In the genomic region with DNA sequence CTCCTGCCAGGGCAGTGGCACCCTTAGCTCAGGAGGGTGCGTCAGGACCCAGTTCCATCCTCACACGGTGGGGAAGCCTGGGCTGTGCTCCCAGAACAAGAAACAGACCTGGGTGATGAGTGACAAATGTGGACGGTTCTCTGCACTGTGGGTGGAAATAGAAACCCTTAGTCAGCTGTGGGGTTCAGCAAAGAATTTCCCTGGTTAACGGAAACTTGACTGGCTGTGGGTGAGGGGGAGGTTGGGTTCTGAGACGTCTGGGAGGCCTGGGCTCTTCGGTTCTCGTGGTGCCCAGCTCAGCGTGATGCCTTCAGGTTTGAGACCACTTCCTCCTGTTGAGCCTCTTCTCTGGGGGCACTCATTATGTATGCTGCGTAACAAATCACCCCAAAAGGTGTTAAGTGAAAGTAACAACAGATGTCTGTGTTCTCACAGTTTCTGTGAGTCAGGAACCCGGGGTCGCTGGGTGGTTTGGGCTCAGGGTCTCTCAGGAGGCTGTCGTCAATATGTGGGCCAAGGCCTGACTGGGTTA, we compare ENCODE assay signal across 8 cellular contexts. TPM values are rescaled to one million over a fixed set of nuclear protein-coding genes. Genes with fewer than 3 reads are reported as not detected.
DNase-seq lines count a peak whose midpoint lies in the region; ATAC-seq and TF ChIP-seq lines count a peak whose summit lies in the region.

No MANE protein-coding gene starts in this region.

- no peaks in the 10 kb centered on the region for H3K27me3 Mint-ChIP-seq in activated CD4-positive, alpha-beta memory T cell treated with anti-CD3 and anti-CD28 coated beads, Interleukin-2, amount 10 ng/mL, durations not matched to agents 7 days and 5 days
- no peaks in the 10 kb centered on the region for H3K27me3 Mint-ChIP-seq in memory B cell

- POLR2A ChIA-PET in activated CD4-positive, alpha-beta memory T cell treated with anti-CD3 and anti-CD28 coated beads, Interleukin-2, amount 10 ng/mL, durations not matched to agents 7 days and 5 days (lab: Charles Lee): interaction anchor here (0.9 to 7.3 kb wide), 12 partner anchors 10 to 427 kb away, joined by 3 to 125 read pairs (median 7); a partner anchor contains a TSS

- H3K27ac Mint-ChIP-seq in activated CD4-positive, alpha-beta memory T cell treated with anti-CD3 and anti-CD28 coated beads, Interleukin-2, amount 10 ng/mL, durations not matched to agents 7 days and 5 days: peak overlapping the region; percentile 96
- peak overlapping the region; percentile 99 for H3K27ac Mint-ChIP-seq in memory B cell

- peaks cover 91% of the 10 kb centered on the region for H3K4me1 Mint-ChIP-seq in activated CD4-positive, alpha-beta memory T cell treated with anti-CD3 and anti-CD28 coated beads, Interleukin-2, amount 10 ng/mL, durations not matched to agents 7 days and 5 days
- H3K4me1 Mint-ChIP-seq in memory B cell: peaks cover 67% of the 10 kb centered on the region

- in situ Hi-C loops in GM18951 (cut with MboI; ENCODE audit: low sequenced_read_pairs, unreplicated experiment): loop anchor here (10.0 kb wide), 1 partner anchor 68 kb away; a partner anchor contains a TSS

- no peaks in the 10 kb centered on the region for H3K9me3 Mint-ChIP-seq in activated CD4-positive, alpha-beta memory T cell treated with anti-CD3 and anti-CD28 coated beads, Interleukin-2, amount 10 ng/mL, durations not matched to agents 7 days and 5 days
- H3K9me3 Mint-ChIP-seq in memory B cell: no peaks in the 10 kb centered on the region

- CTCF ChIA-PET in activated CD4-positive, alpha-beta memory T cell treated with anti-CD3 and anti-CD28 coated beads, Interleukin-2, amount 10 ng/mL, durations not matched to agents 7 days and 5 days (lab: Charles Lee): interaction anchor here (0.6 to 8.2 kb wide), 8 partner anchors 10 to 223 kb away, joined by 3 to 52 read pairs (median 4); a partner anchor contains a TSS

- peak; percentile 84 for DNase-seq in activated CD4-positive, alpha-beta memory T cell treated with anti-CD3 and anti-CD28 coated beads, Interleukin-2, amount 10 ng/mL, durations not matched to agents 7 days and 5 days
- DNase-seq in memory B cell (ENCODE audit: low spot score in 2 of 2) (peak in 1 of 2 donors; percentile 59), LoVo (ENCODE audit: low spot score) (no peak), H4 (ENCODE audit: low spot score) (no peak), sciatic nerve (ENCODE audit: low spot score) (no peak), foreskin fibroblast (no peak)

- intact Hi-C loops in sciatic nerve (cut with DNase I): no loop called here

- peak; percentile 55 for TF ChIP-seq POLR2A in GM18951 (IDR thresholded peaks at IDR 0.05; ENCODE audit: extremely low read depth, insufficient read depth, insufficient read length)

- TF ChIP-seq CTCF in foreskin fibroblast (IDR thresholded peaks at IDR 0.05; ENCODE audit: low read depth, low read length): no peak

- no peak overlapping the region for H3K4me3 ChIP-seq in foreskin fibroblast (ENCODE audit: low read depth in 1 of 2, low read length in 2 of 2)

- H3K36me3 Mint-ChIP-seq in activated CD4-positive, alpha-beta memory T cell treated with anti-CD3 and anti-CD28 coated beads, Interleukin-2, amount 10 ng/mL, durations not matched to agents 7 days and 5 days (ENCODE audit: low read depth): peaks cover 23% of the 10 kb centered on the region
- H3K36me3 Mint-ChIP-seq in memory B cell: peaks cover 9% of the 10 kb centered on the region

- peak; percentile 42 for ATAC-seq in HG03108 (IDR thresholded peaks at IDR 0.05; ENCODE audit: unreplicated experiment)
- ATAC-seq in memory B cell (ENCODE audit: low read depth): peak; percentile 54
- no peak for ATAC-seq in sciatic nerve

- peak overlapping the region; percentile 71 for H3K4me3 Mint-ChIP-seq in activated CD4-positive, alpha-beta memory T cell treated with anti-CD3 and anti-CD28 coated beads, Interleukin-2, amount 10 ng/mL, durations not matched to agents 7 days and 5 days
- peak overlapping the region; percentile 80 for H3K4me3 Mint-ChIP-seq in memory B cell

RNA-seq across cellular contexts. Expression of a gene that starts 53.1 kb away (rescaled TPM):
- total RNA-seq in activated CD4-positive, alpha-beta memory T cell treated with anti-CD3 and anti-CD28 coated beads, Interleukin-2, amount 10 ng/mL, durations not matched to agents 7 days and 5 days: 10 to 100 TPM; 18.9 to 19.9 TPM
- total RNA-seq in H4 (2014; rRNA removed; shearing (Covaris generic)): 66.2 and 67.5 TPM in 2 replicates
- total RNA-seq in sciatic nerve: 0.13 TPM

Comparison
In these comparisons a context has a peak if more than half of its experiments do, and no peak if none do; other contexts are left out.
1. RNA of a gene that starts 53.1 kb away (total RNA-seq): 66.2 to 67.5 TPM in H4 and 18.9 to 19.9 TPM in activated CD4-positive, alpha-beta memory T cell treated with anti-CD3 and anti-CD28 coated beads, Interleukin-2, amount 10 ng/mL, durations not matched to agents 7 days and 5 days; 0.13 TPM in sciatic nerve (single experiment); every median in the first group is over 10 times any median in the second.